16 cellular contexts compared by ENCODE assay signal in the genomic region with DNA sequence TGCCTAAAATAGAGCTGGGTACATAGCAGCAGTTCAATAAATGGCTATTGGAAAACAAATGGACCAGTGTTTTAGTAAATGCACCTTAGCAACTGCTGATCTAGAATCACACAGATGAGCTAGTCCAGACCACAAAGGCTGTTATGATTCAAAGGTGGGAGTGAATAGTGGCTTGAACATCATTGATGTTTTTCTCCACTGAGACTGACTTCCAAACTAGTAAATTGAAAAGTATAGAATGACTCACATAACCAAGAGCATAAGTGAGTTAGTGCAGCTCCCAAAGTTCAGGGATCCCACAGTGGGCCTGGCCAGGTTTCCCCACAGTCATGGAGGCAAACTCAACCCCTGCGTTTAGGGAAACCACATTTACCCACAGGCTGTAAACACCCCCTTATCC.
DNase-seq lines count a peak whose midpoint lies in the region; ATAC-seq lines count a peak whose summit lies in the region.
"Had no signal": no experiment of that assay in that cellular context is flagged by ENCODE, and none has a peak within 500 bp of the region (broad histone marks: within the 10 kb centered on the region; RNA-seq: fewer than 3 reads in every experiment).

No MANE protein-coding gene starts in this region.

- CTCF ChIA-PET in activated CD4-positive, alpha-beta T cell treated with anti-CD3 and anti-CD28 coated beads for 36 hours (lab: Charles Lee) = interaction anchor here (1.2 kb wide), 1 partner anchor 32 kb away, joined by 3 read pairs; no protein-coding TSS in a partner anchor

- in situ Hi-C loops in SK-MEL-5 (cut with HindIII; ENCODE audit: low pct_unique_long_range_greater_than_20kb, low sequenced_read_pairs) = no loop called here

- no peak overlapping the region for H3K4me3 Mint-ChIP-seq in activated CD4-positive, alpha-beta T cell treated with anti-CD3 and anti-CD28 coated beads for 36 hours
- no peak overlapping the region for H3K4me3 Mint-ChIP-seq in activated T-cell treated with anti-CD3 and anti-CD28 coated beads, Interleukin-2, amount 50 U/mL, for 72 hours

- POLR2A ChIA-PET in activated CD4-positive, alpha-beta T cell treated with anti-CD3 and anti-CD28 coated beads for 36 hours (lab: Charles Lee) = interaction anchor here (0.8 kb wide), 1 partner anchor 106 kb away, joined by 3 read pairs; the partner anchor contains the start of gene YPEL5

- H3K4me1 Mint-ChIP-seq in activated CD4-positive, alpha-beta T cell treated with anti-CD3 and anti-CD28 coated beads for 36 hours = peaks cover 7% of the 10 kb centered on the region
- peaks cover 13% of the 10 kb centered on the region for H3K4me1 Mint-ChIP-seq in activated T-cell treated with anti-CD3 and anti-CD28 coated beads, Interleukin-2, amount 50 U/mL, for 72 hours (ENCODE audit: low read depth)

- peaks cover 26% of the 10 kb centered on the region for H3K27me3 Mint-ChIP-seq in activated CD4-positive, alpha-beta T cell treated with anti-CD3 and anti-CD28 coated beads for 36 hours
- peaks cover 60% of the 10 kb centered on the region for H3K27me3 Mint-ChIP-seq in activated T-cell treated with anti-CD3 and anti-CD28 coated beads, Interleukin-2, amount 50 U/mL, for 72 hours (ENCODE audit: low read depth)

- ATAC-seq in activated CD4-positive, alpha-beta T cell treated with anti-CD3 and anti-CD28 coated beads for 36 hours = peak; percentile 95
- ATAC-seq in activated T-cell treated with anti-CD3 and anti-CD28 coated beads, Interleukin-2, amount 50 U/mL, for 72 hours (replicated peaks in 1 of 2) = peak; percentile 96 to 98
- ATAC-seq in GM21360 (IDR thresholded peaks at IDR 0.05; ENCODE audit: unreplicated experiment) = no peak

- intact Hi-C loops in activated CD4-positive, alpha-beta T cell treated with anti-CD3 and anti-CD28 coated beads for 36 hours (cut with DNase I, micrococcal nuclease) = no loop called here

- H3K27ac Mint-ChIP-seq in activated CD4-positive, alpha-beta T cell treated with anti-CD3 and anti-CD28 coated beads for 36 hours = no peak overlapping the region
- no peak overlapping the region for H3K27ac Mint-ChIP-seq in activated T-cell treated with anti-CD3 and anti-CD28 coated beads, Interleukin-2, amount 50 U/mL, for 72 hours

- H3K36me3 Mint-ChIP-seq in activated CD4-positive, alpha-beta T cell treated with anti-CD3 and anti-CD28 coated beads for 36 hours (ENCODE audit: low read depth) = no peaks in the 10 kb centered on the region
- H3K36me3 Mint-ChIP-seq in activated T-cell treated with anti-CD3 and anti-CD28 coated beads, Interleukin-2, amount 50 U/mL, for 72 hours (ENCODE audit: insufficient read depth in 2 of 2) = no peaks in the 10 kb centered on the region

- no peaks in the 10 kb centered on the region for H3K9me3 Mint-ChIP-seq in activated CD4-positive, alpha-beta T cell treated with anti-CD3 and anti-CD28 coated beads for 36 hours (ENCODE audit: low read depth)
- no peaks in the 10 kb centered on the region for H3K9me3 Mint-ChIP-seq in activated T-cell treated with anti-CD3 and anti-CD28 coated beads, Interleukin-2, amount 50 U/mL, for 72 hours

- DNase-seq in activated CD4-positive, alpha-beta T cell treated with anti-CD3 and anti-CD28 coated beads for 36 hours = peak; percentile 25
- no peak for DNase-seq in activated CD4-positive, alpha-beta T cell treated with anti-CD3 and anti-CD28 coated beads for 1 hour
- DNase-seq in activated T-cell treated with anti-CD3 and anti-CD28 coated beads, Interleukin-2, amount 50 U/mL, for 72 hours = peak; percentile 10 to 39
- DNase-seq in activated T-cell treated with anti-CD3 and anti-CD28 coated beads for 4 hours (no peak), SK-MEL-5 (ENCODE audit: low read depth, low spot score) (peak; percentile 9), NCI-H69 (lab: John Stamatoyannopoulos, UW) (no peak)
- peak; percentile 27 for DNase-seq in stimulated activated CD8-positive, alpha-beta memory T cell treated with anti-CD3 and anti-CD28 coated beads, Interleukin-4, amount 100 ng/mL, for 48 hours
- DNase-seq: AML-193, KG1, MV-4-11, NCI-H1694 treated with DMSO at 0.1 percent for 48 hours, NCI-H2107, NCI-H510A, NCI-H774, RPMI8226 had no signal

Comparison
In these comparisons a context has a peak if more than half of its experiments do, and no peak if none do; other contexts are left out.
1. DNase-seq: peak in activated CD4-positive, alpha-beta T cell treated with anti-CD3 and anti-CD28 coated beads for 36 hours (single experiment), activated T-cell treated with anti-CD3 and anti-CD28 coated beads, Interleukin-2, amount 50 U/mL, for 72 hours (2 of 2), SK-MEL-5 (single experiment) and stimulated activated CD8-positive, alpha-beta memory T cell treated with anti-CD3 and anti-CD28 coated beads, Interleukin-4, amount 100 ng/mL, for 48 hours (single experiment); none in activated CD4-positive, alpha-beta T cell treated with anti-CD3 and anti-CD28 coated beads for 1 hour (single experiment), activated T-cell treated with anti-CD3 and anti-CD28 coated beads for 4 hours (single experiment) and NCI-H69 (single experiment).